7 cellular contexts compared by ENCODE assay signal in the genomic region with DNA sequence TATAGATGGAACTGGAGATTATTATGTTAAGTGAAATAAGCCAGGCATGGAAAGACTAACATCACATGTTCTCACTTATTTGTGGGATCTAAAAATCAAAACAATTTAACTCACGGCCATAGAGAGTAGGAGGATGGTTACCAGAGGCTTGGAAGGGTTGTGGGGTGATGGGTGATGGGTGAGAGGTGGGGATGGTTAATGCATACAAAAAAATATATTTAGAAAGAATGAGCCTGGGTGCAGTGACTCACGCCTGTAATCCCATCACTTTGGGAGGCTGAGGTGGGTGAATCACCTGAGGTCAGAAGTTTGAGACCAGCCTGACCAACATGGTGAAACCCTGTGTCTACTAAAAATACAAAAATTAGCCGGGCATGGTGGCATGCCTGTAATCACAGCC. TPM values are rescaled to one million over a fixed set of nuclear protein-coding genes. Genes with fewer than 3 reads are reported as not detected.
A peak's percentile ranks its signal among the peaks of the same experiment; 100 is the strongest.
DNase-seq lines count a peak whose midpoint lies in the region; ATAC-seq and TF ChIP-seq lines count a peak whose summit lies in the region.
"Not testable (repeated sequence)": the region's sequence is repeated elsewhere in the genome, so short reads cannot be mapped to it uniquely, and the experiment has no call there.

No MANE protein-coding gene starts in this region.

- H2BK20ac ChIP-seq in IMR-90 (ENCODE audit: low read depth, low read length) = not testable (repeated sequence)

- H4K91ac ChIP-seq in IMR-90 (ENCODE audit: insufficient read depth, low read depth, low read length) = not testable (repeated sequence)

- peak; percentile 84 for DNase-seq in Caki2 (ENCODE audit: low read depth)
- peak; percentile 49 for DNase-seq in HCEC 1CT
- peak; percentile 61 for DNase-seq in IMR-90
- peak; percentile 42 for DNase-seq in PC-3
- DNase-seq in activated T-helper 2 cell treated with anti-CD3 and anti-CD28 coated beads, Interferon-gamma antibody, Interleukin-2, Interleukin-4, amounts not matched to agents 10 μg/mL and 5 μg/mL and 100 μg/mL, durations not matched to agents 14 hours and 24 hours and 36 hours (ENCODE audit: low spot score) = not testable (repeated sequence)
- DNase-seq in fibroblast of mammary gland (ENCODE audit: low read depth) = peak; percentile 42
- peak; percentile 40 for DNase-seq in kidney tubule cell (ENCODE audit: low spot score)

- not testable (repeated sequence) for H2AFZ ChIP-seq in IMR-90 (replicated peaks; ENCODE audit: low read length, poor library complexity); PC-3 (ENCODE audit: low read length)

- not testable (repeated sequence) for H3K27me3 ChIP-seq in IMR-90 (ENCODE audit: control insufficient read depth, insufficient read depth, low read length); PC-3 (ENCODE audit: low read length)

- H3K27ac ChIP-seq in IMR-90 (ENCODE audit: insufficient read depth, low read length) = not testable (repeated sequence)
- peak overlapping the region; percentile 0; the same call in 1 of the 2 replicates for H3K27ac ChIP-seq in PC-3 (ENCODE audit: low read length)

- intact Hi-C loops in IMR-90 (cut with micrococcal nuclease); PC-3 (cut with micrococcal nuclease); activated T-helper 2 cell treated with anti-CD3 and anti-CD28 coated beads, Interferon-gamma antibody, Interleukin-2, Interleukin-4, amounts not matched to agents 10 μg/mL and 5 μg/mL and 100 μg/mL, durations not matched to agents 14 hours and 24 hours and 36 hours (cut with micrococcal nuclease): not testable (repeated sequence)

- POLR2A ChIA-PET in IMR-90 (lab: Charles Lee; ENCODE audit: unreplicated experiment); PC-3 (lab: Charles Lee; ENCODE audit: unreplicated experiment): not testable (repeated sequence)

- ATAC-seq in IMR-90 (ENCODE audit: low read depth) (peak; percentile 54), PC-3 (peak; percentile 58; the same call in 1 of the 2 replicates)

- not testable (repeated sequence) for H3K18ac ChIP-seq in IMR-90 (ENCODE audit: low read depth, low read length)

- not testable (repeated sequence) for H3K27me3 Mint-ChIP-seq in activated T-helper 2 cell treated with anti-CD3 and anti-CD28 coated beads, Interferon-gamma antibody, Interleukin-2, Interleukin-4, amounts not matched to agents 10 μg/mL and 5 μg/mL and 100 μg/mL, durations not matched to agents 14 hours and 24 hours and 36 hours (ENCODE audit: low read depth)

- not testable (repeated sequence) for H3K9me2 ChIP-seq in PC-3 (replicated peaks; ENCODE audit: low read length)

- not testable (repeated sequence) for H4K20me1 ChIP-seq in IMR-90 (ENCODE audit: insufficient read depth, low read length); PC-3 (ENCODE audit: low read length)

- not testable (repeated sequence) for H3K14ac ChIP-seq in IMR-90 (replicated peaks; ENCODE audit: low read depth, low read length)

- not testable (repeated sequence) for H3K79me1 ChIP-seq in IMR-90 (ENCODE audit: low read depth in 1 of 2, low read length in 2 of 2)

- not testable (repeated sequence) for H3K79me2 ChIP-seq in PC-3 (ENCODE audit: low read length)

- H2AK5ac ChIP-seq in IMR-90 (ENCODE audit: low read depth, low read length) = not testable (repeated sequence)

- H3K4ac ChIP-seq in IMR-90 (ENCODE audit: low read depth, low read length) = not testable (repeated sequence)

- in situ Hi-C loops in Caki2 (cut with HindIII; ENCODE audit: low pct_unique_long_range_greater_than_20kb, low sequenced_read_pairs); IMR-90 (cut with MboI; ENCODE audit: low sequenced_read_pairs): not testable (repeated sequence)

- CTCF ChIA-PET in IMR-90 (lab: Yijun Ruan, JAX); PC-3 (lab: Charles Lee): not testable (repeated sequence)

- not testable (repeated sequence) for H3K4me2 ChIP-seq in IMR-90 (ENCODE audit: low read depth, low read length); PC-3 (ENCODE audit: low read length)

- not testable (repeated sequence) for H4K5ac ChIP-seq in IMR-90 (ENCODE audit: low read depth, low read length)

- H3K4me1 ChIP-seq in IMR-90 (ENCODE audit: control insufficient read depth, insufficient read depth, low read length) = not testable (repeated sequence)
- peaks cover 10% of the 10 kb centered on the region for H3K4me1 ChIP-seq in PC-3 (ENCODE audit: insufficient read depth, low read length)

- H3K9me1 ChIP-seq in IMR-90 (ENCODE audit: insufficient read depth, low read length) = not testable (repeated sequence)

- H3K4me3 ChIP-seq in IMR-90 (ENCODE audit: insufficient read depth, low read depth, low read length); PC-3 (ENCODE audit: low read length); fibroblast of mammary gland (ENCODE audit: control insufficient read depth, low read depth, low read length): not testable (repeated sequence)

- H3K9me3 ChIP-seq in IMR-90 (ENCODE audit: control insufficient read depth, insufficient read depth, low read length); PC-3 (ENCODE audit: low read length): not testable (repeated sequence)

- not testable (repeated sequence) for H2AK9ac ChIP-seq in IMR-90 (replicated peaks; ENCODE audit: low read depth, low read length, poor library complexity)

- not testable (repeated sequence) for H3K4me3 Mint-ChIP-seq in activated T-helper 2 cell treated with anti-CD3 and anti-CD28 coated beads, Interferon-gamma antibody, Interleukin-2, Interleukin-4, amounts not matched to agents 10 μg/mL and 5 μg/mL and 100 μg/mL, durations not matched to agents 14 hours and 24 hours and 36 hours (ENCODE audit: low read depth)

- H3K27ac Mint-ChIP-seq in activated T-helper 2 cell treated with anti-CD3 and anti-CD28 coated beads, Interferon-gamma antibody, Interleukin-2, Interleukin-4, amounts not matched to agents 10 μg/mL and 5 μg/mL and 100 μg/mL, durations not matched to agents 14 hours and 24 hours and 36 hours = peak overlapping the region; percentile 57

- H2BK120ac ChIP-seq in IMR-90 (ENCODE audit: low read depth, low read length) = not testable (repeated sequence)

- not testable (repeated sequence) for H3K56ac ChIP-seq in IMR-90 (ENCODE audit: extremely low read depth, insufficient read depth, low read length)

- not testable (repeated sequence) for H2BK5ac ChIP-seq in IMR-90 (ENCODE audit: low read depth, low read length, poor library complexity, severe bottlenecking)

- H4K8ac ChIP-seq in IMR-90 (ENCODE audit: low read depth in 2 of 2, low read length in 2 of 2) = not testable (repeated sequence)

- not testable (repeated sequence) for H3K36me3 ChIP-seq in IMR-90 (ENCODE audit: control insufficient read depth, insufficient read depth, low read length)
- peaks cover 45% of the 10 kb centered on the region for H3K36me3 ChIP-seq in PC-3 (ENCODE audit: low read depth, low read length)

- no CpG with 5 or more reads among the region's 3 CpGs for WGBS in IMR-90 (ENCODE audit: extremely low coverage in 2 of 2, insufficient read length in 1 of 2), 2 experiments

- not testable (repeated sequence) for TF ChIP-seq POLR2A in IMR-90 (IDR thresholded peaks at IDR 0.05; ENCODE audit: low read depth, low read length)

- H3K23ac ChIP-seq in IMR-90 (ENCODE audit: low read depth, low read length) = not testable (repeated sequence)

- not testable (repeated sequence) for H3K9me3 Mint-ChIP-seq in activated T-helper 2 cell treated with anti-CD3 and anti-CD28 coated beads, Interferon-gamma antibody, Interleukin-2, Interleukin-4, amounts not matched to agents 10 μg/mL and 5 μg/mL and 100 μg/mL, durations not matched to agents 14 hours and 24 hours and 36 hours

- not testable (repeated sequence) for H2BK15ac ChIP-seq in IMR-90 (ENCODE audit: low read depth, low read length)

- H3K4me1 Mint-ChIP-seq in activated T-helper 2 cell treated with anti-CD3 and anti-CD28 coated beads, Interferon-gamma antibody, Interleukin-2, Interleukin-4, amounts not matched to agents 10 μg/mL and 5 μg/mL and 100 μg/mL, durations not matched to agents 14 hours and 24 hours and 36 hours (ENCODE audit: low read depth) = not testable (repeated sequence)

- not testable (repeated sequence) for H3F3A ChIP-seq in PC-3 (ENCODE audit: low read length, unreplicated experiment)

- TF ChIP-seq CTCF in IMR-90 (conservative IDR thresholded peaks at IDR 0.05; ENCODE audit: low read depth, low read length); PC-3 (conservative IDR thresholded peaks at IDR 0.05; ENCODE audit: low read depth, low read length); fibroblast of mammary gland (conservative IDR thresholded peaks at IDR 0.05; ENCODE audit: control insufficient read depth, insufficient read depth, low read depth, low read length): not testable (repeated sequence)

- dilution Hi-C loops in IMR-90 (cut with HindIII; ENCODE audit: low sequenced_read_pairs, unreplicated experiment) = not testable (repeated sequence)

- H3K9ac ChIP-seq in IMR-90 (ENCODE audit: low read depth, low read length); PC-3 (ENCODE audit: low read length): not testable (repeated sequence)

- not testable (repeated sequence) for TF ChIP-seq RAD21 in IMR-90 (IDR thresholded peaks at IDR 0.05; ENCODE audit: low read length)

- peaks cover 51% of the 10 kb centered on the region for H3K36me3 Mint-ChIP-seq in activated T-helper 2 cell treated with anti-CD3 and anti-CD28 coated beads, Interferon-gamma antibody, Interleukin-2, Interleukin-4, amounts not matched to agents 10 μg/mL and 5 μg/mL and 100 μg/mL, durations not matched to agents 14 hours and 24 hours and 36 hours (ENCODE audit: low read depth)

- not testable (repeated sequence) for BruUV-seq in IMR-90 (replicated peaks; lab: Mats Ljungman, UMichigan); PC-3 (replicated peaks; lab: Mats Ljungman, UMichigan)

RNA-seq across cellular contexts. Expression of gene KNTC1, which starts 43.0 kb away (rescaled TPM):
- 28.6 and 32.6 TPM in 2 replicates for total RNA-seq in Caki2 (2014; rRNA removed; shearing (Covaris generic); ENCODE audit: low replicate concordance)
- total RNA-seq in IMR-90 (2012; rRNA removed) = 23.7 and 32.8 TPM in 2 replicates
- polyA plus RNA-seq in IMR-90 (2012; rRNA removed) = 16.6 and 16.7 TPM in 2 replicates
- polyA plus RNA-seq in IMR-90 (2012; cell fraction: cytosol; rRNA removed) = 1.7 and 4.0 TPM in 2 replicates
- 16.7 and 56.8 TPM in 2 replicates for polyA plus RNA-seq in IMR-90 (2012; cell fraction: nucleus; rRNA removed; ENCODE audit: low replicate concordance)
- total RNA-seq in PC-3 (2014; rRNA removed) = 80.3 and 84.8 TPM in 2 replicates
- 121 and 122 TPM in 2 replicates for total RNA-seq in activated T-helper 2 cell treated with anti-CD3 and anti-CD28 coated beads, Interferon-gamma antibody, Interleukin-2, Interleukin-4, amounts not matched to agents 10 μg/mL and 5 μg/mL and 100 μg/mL, durations not matched to agents 14 hours and 24 hours and 36 hours

RNA-seq across cellular contexts. Expression of gene RSRC2, which starts 43.3 kb away (rescaled TPM):
- 16.9 and 29.3 TPM in 2 replicates for total RNA-seq in Caki2 (2014; rRNA removed; shearing (Covaris generic); ENCODE audit: low replicate concordance)
- total RNA-seq in IMR-90 (2012; rRNA removed) (18.6 and 41.7 TPM in 2 replicates), PC-3 (2014; rRNA removed) (87.3 and 105 TPM in 2 replicates)
- 31.5 and 32.1 TPM in 2 replicates for polyA plus RNA-seq in IMR-90 (2012; rRNA removed)
- polyA plus RNA-seq in IMR-90 (2012; cell fraction: cytosol; rRNA removed) = 3.0 and 4.6 TPM in 2 replicates
- polyA plus RNA-seq in IMR-90 (2012; cell fraction: nucleus; rRNA removed; ENCODE audit: low replicate concordance) = 13.0 and 103 TPM in 2 replicates
- 105 and 107 TPM in 2 replicates for total RNA-seq in activated T-helper 2 cell treated with anti-CD3 and anti-CD28 coated beads, Interferon-gamma antibody, Interleukin-2, Interleukin-4, amounts not matched to agents 10 μg/mL and 5 μg/mL and 100 μg/mL, durations not matched to agents 14 hours and 24 hours and 36 hours
